In genomic region chr17:48498168-48498840, GRCh38 we compare ENCODE assay signal across 15 cellular contexts. TPM values are rescaled to one million over a fixed set of nuclear protein-coding genes. Genes with fewer than 3 reads are reported as not detected.
DNase-seq lines count a peak whose midpoint lies in the region; ATAC-seq and TF ChIP-seq lines count a peak whose summit lies in the region.
"Had no signal": no experiment of that assay in that cellular context is flagged by ENCODE, and none has a peak within 500 bp of the region (broad histone marks: within the 10 kb centered on the region; RNA-seq: fewer than 3 reads in every experiment).

No MANE protein-coding gene starts in this region.

- H3K27ac ChIP-seq in osteoblast (ENCODE audit: low read depth, low read length), result no peak overlapping the region
- H3K27ac ChIP-seq: HL-60 had no signal

- H3K27me3 ChIP-seq in osteoblast (ENCODE audit: insufficient read depth, low read length), result peaks cover 21% of the 10 kb centered on the region

- H3K4me1 ChIP-seq in osteoblast (ENCODE audit: insufficient read depth, low read length), result peaks cover 7% of the 10 kb centered on the region

- no peaks in the 10 kb centered on the region for H4K20me1 ChIP-seq in osteoblast (ENCODE audit: insufficient read depth, low read length)

- H3K4me2 ChIP-seq in osteoblast (ENCODE audit: insufficient read depth, low read length), result no peak overlapping the region

- H3K9me3 ChIP-seq in osteoblast (ENCODE audit: low read depth, low read length), result no peaks in the 10 kb centered on the region

- no peak for TF ChIP-seq CTCF in osteoblast (IDR thresholded peaks at IDR 0.05; ENCODE audit: extremely low read depth, low read depth, low read length)

- DNase-seq in ELF-1 (ENCODE audit: low read depth, low spot score) (peak; percentile 74), NCI-H1436 (lab: John Stamatoyannopoulos, UW) (peak; percentile 96), SHP77 treated with DMSO at 0.1 percent for 48 hours (lab: John Stamatoyannopoulos, UW) (peak; percentile 80), osteoblast (ENCODE audit: insufficient read length, low spot score, missing footprints) (peak; percentile 68), NCI-H526 treated with DMSO at 0.1 percent for 48 hours (lab: John Stamatoyannopoulos, UW) (no peak), dermis blood vessel endothelial cell (no peak)
- DNase-seq: activated CD4-positive, alpha-beta T cell treated with anti-CD3 and anti-CD28 coated beads for 36 hours; H9; NCI-H510A treated with DMSO at 0.1 percent for 48 hours; T-helper 17 cell had no signal

- H3K4me3 ChIP-seq in osteoblast (ENCODE audit: insufficient read depth, low read length), result no peak overlapping the region

- no peaks in the 10 kb centered on the region for H3K79me2 ChIP-seq in osteoblast (ENCODE audit: insufficient read depth, low read length)

- H3K36me3 ChIP-seq in osteoblast (ENCODE audit: insufficient read depth, low read length), result no peaks in the 10 kb centered on the region

- ATAC-seq in GM18870 (IDR thresholded peaks at IDR 0.05; ENCODE audit: unreplicated experiment), result no peak
- ATAC-seq: activated CD4-positive, alpha-beta T cell treated with anti-CD3 and anti-CD28 coated beads for 36 hours; T-helper 17 cell had no signal

- H2AFZ ChIP-seq in osteoblast (ENCODE audit: low read length), result no peak overlapping the region

RNA-seq across cellular contexts. Expression of gene HOXB1, which starts 32.5 kb away (rescaled TPM):
- total RNA-seq in osteoblast (not detected in 2 replicates), dermis blood vessel endothelial cell (not detected in 2 replicates)
- total RNA-seq: activated CD4-positive, alpha-beta T cell treated with anti-CD3 and anti-CD28 coated beads for 36 hours; B cell; endothelial cell of umbilical vein; H9; posterior vena cava; T-helper 17 cell had no signal

RNA-seq across cellular contexts. Expression of gene HOXB2, which starts 46.6 kb away (rescaled TPM):
- total RNA-seq in osteoblast, result 2.1 and 3.3 TPM in 2 replicates
- total RNA-seq in dermis blood vessel endothelial cell, result 4.8 and 5.2 TPM in 2 replicates
- total RNA-seq: H9 had no signal

Comparison
In these comparisons a context has a peak if more than half of its experiments do, and no peak if none do; other contexts are left out.
1. DNase-seq: peak in ELF-1 (single experiment), NCI-H1436 (single experiment), SHP77 treated with DMSO at 0.1 percent for 48 hours (single experiment) and osteoblast (single experiment); none in NCI-H526 treated with DMSO at 0.1 percent for 48 hours (single experiment) and dermis blood vessel endothelial cell (single experiment).